8 cellular contexts compared by ENCODE assay signal in the genomic region with DNA sequence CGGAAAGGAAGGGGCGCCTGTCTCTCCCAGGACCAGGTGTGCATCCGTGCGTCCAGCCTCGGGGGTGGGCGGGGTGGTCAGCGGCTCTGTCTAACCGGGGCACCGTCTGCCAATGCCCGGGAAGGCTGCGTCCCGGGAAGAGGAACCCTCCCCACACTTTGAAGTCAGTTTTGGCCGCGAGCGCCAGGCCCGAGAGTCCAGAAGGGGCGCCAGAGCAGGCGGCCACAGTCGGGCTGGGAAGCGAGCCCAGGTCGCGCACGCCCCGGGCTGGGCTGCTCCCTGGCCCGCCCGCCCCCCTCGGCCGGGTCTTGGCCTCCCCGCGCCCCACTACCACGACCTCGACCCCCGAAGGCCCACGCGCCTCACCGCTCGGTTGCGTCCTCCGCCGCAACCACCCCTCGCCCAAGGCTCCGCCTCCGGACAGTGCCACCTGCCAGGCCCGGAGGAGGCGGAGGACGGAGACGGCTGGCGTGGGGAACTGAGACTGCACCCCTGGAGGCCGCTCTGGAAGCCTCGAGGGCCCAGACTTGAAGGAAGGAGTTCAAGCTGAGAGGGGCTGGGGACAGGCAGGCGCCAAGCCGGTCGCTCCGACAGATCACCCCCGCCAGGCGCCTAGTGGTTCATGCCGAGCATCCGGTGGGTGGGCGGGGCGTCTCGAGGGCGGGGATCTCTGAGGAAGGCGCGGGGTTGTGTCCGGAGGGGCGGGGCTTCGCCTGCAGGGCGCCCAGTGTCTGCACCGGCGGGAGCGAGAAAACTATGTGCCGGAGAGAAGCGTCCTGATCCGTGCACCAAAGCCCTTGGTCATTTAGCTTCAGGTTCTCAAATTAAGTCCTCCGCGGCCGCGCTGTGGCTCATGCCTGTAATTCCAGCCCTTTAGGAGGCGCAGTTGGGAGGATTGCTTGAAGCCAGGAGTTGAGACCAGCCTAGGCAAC. TPM values are rescaled to one million over a fixed set of nuclear protein-coding genes. Genes with fewer than 3 reads are reported as not detected.
DNase-seq lines count a peak whose midpoint lies in the region; FAIRE-seq and TF ChIP-seq lines count a peak whose summit lies in the region.

A gene (minus strand): TSS at position 404 of the 932 bp plus-strand sequence. CDS start 1,093 bp downstream, outside the sequence.

- no peak within 1 kb of the TSS for H2AFZ ChIP-seq in H9 (ENCODE audit: low read length)

- H3K27me3 ChIP-seq in H9 (ENCODE audit: insufficient read depth, low read length) (no peaks in the 10 kb centered on the region), MG63 (no peaks in the 10 kb centered on the region), stomach smooth muscle (ENCODE audit: control insufficient read depth in 1 of 2, insufficient read depth in 2 of 2, low read length in 2 of 2) (no peaks in the 10 kb centered on the region)

- peak within 1 kb of the TSS; percentile 100 for H3K18ac ChIP-seq in H9 (ENCODE audit: insufficient read length, low read depth, low read length)

- no peak within 1 kb of the TSS for H3K23ac ChIP-seq in H9 (ENCODE audit: insufficient read length, low read depth, low read length)

- H4K91ac ChIP-seq in H9 (ENCODE audit: insufficient read length, low read depth, low read length) = no peak within 1 kb of the TSS

- no peak within 1 kb of the TSS; the same call in 1 of the 2 replicates for H3K4ac ChIP-seq in H9 (ENCODE audit: low read depth, low read length)

- no peaks in the 10 kb centered on the region for H4K20me1 ChIP-seq in H9 (ENCODE audit: control insufficient read depth, insufficient read depth, insufficient read length)

- H3K36me3 Mint-ChIP-seq in H9 (ENCODE audit: insufficient read depth in 1 of 3, low read depth in 3 of 3) (peaks cover 17 to 25% (median 24%) of the 10 kb centered on the region in 3 experiments; a peak in 6 of 7 replicates), neural crest cell (ENCODE audit: low read depth) (peaks cover 3% of the 10 kb centered on the region)

- peak within 1 kb of the TSS; percentile 87 for H3K4me2 ChIP-seq in H9 (ENCODE audit: insufficient read depth, insufficient read length, low read length)

- no peaks in the 10 kb centered on the region for H3K9me3 ChIP-seq in H9 (ENCODE audit: control insufficient read depth, low read depth, low read length)
- no peaks in the 10 kb centered on the region for H3K9me3 ChIP-seq in MG63
- no peaks in the 10 kb centered on the region for H3K9me3 ChIP-seq in stomach smooth muscle (ENCODE audit: control insufficient read depth in 2 of 2, low read length in 2 of 2)

- H2BK120ac ChIP-seq in H9 (ENCODE audit: low read depth, low read length, poor library complexity, severe bottlenecking) = peak within 1 kb of the TSS; percentile 99

- peaks cover 11% of the 10 kb centered on the region for H3K23me2 ChIP-seq in H9 (ENCODE audit: insufficient read length, low read depth, low read length, poor library complexity, severe bottlenecking)

- H3K36me3 ChIP-seq in MG63 = peaks cover 9% of the 10 kb centered on the region
- H3K36me3 ChIP-seq in stomach smooth muscle (ENCODE audit: control insufficient read depth in 2 of 2, insufficient read depth in 2 of 2, low read length in 2 of 2) = peaks cover 0 to 6% of the 10 kb centered on the region in 2 donors

- no peaks in the 10 kb centered on the region for H3K79me1 ChIP-seq in H9 (ENCODE audit: insufficient read depth, low read depth, low read length, poor library complexity, severe bottlenecking)

- TF ChIP-seq CTCF in H9 (conservative IDR thresholded peaks at IDR 0.05) (peak; percentile 69), fibroblast of villous mesenchyme (IDR thresholded peaks at IDR 0.05; ENCODE audit: insufficient read depth, low read depth, low read length) (peak; percentile 41), neural crest cell (conservative IDR thresholded peaks at IDR 0.05) (peak; percentile 63)

- H3T11ph ChIP-seq in H9 (ENCODE audit: low read length) = peak within 1 kb of the TSS; percentile 87

- H3K4me1 ChIP-seq in H9 (ENCODE audit: insufficient read depth, low read length) (no peaks in the 10 kb centered on the region), stomach smooth muscle (ENCODE audit: control insufficient read depth, insufficient read depth, low read length) (peaks cover 35% of the 10 kb centered on the region)

- H3K4me1 Mint-ChIP-seq in H9 (peaks cover 10 to 12% of the 10 kb centered on the region in 2 experiments), neural crest cell (peaks cover 26% of the 10 kb centered on the region)

- peak; percentile 96 for FAIRE-seq in G401.6 (lab: Jason Lieb, UNC)

- no CpG with 5 or more reads among the region's 79 CpGs for WGBS in H9 (ENCODE audit: extremely low coverage, insufficient read length, low lambda C conversion rate)

- H3K4me3 Mint-ChIP-seq in H9 (peak within 1 kb of the TSS; percentile 82 to 89), neural crest cell (peak within 1 kb of the TSS; percentile 98)

- peak within 1 kb of the TSS; percentile 93 for H3K9ac ChIP-seq in H9 (ENCODE audit: extremely low read depth, insufficient read length, low read length)
- peak within 1 kb of the TSS; percentile 86 to 94 for H3K9ac ChIP-seq in stomach smooth muscle (ENCODE audit: low read length in 2 of 2)

- H4K5ac ChIP-seq in H9 (ENCODE audit: insufficient read length, low read depth, low read length) = no peak within 1 kb of the TSS

- no peak within 1 kb of the TSS for H2BK15ac ChIP-seq in H9 (ENCODE audit: low read depth, low read length)

- H2BK20ac ChIP-seq in H9 (ENCODE audit: low read depth, low read length, poor library complexity, severe bottlenecking) = no peak within 1 kb of the TSS

- H3K4me3 ChIP-seq in MG63 (peak within 1 kb of the TSS; percentile 81), fibroblast of villous mesenchyme (ENCODE audit: low read depth, low read length) (peak within 1 kb of the TSS; percentile 82), stomach smooth muscle (ENCODE audit: low read length in 2 of 2) (peak within 1 kb of the TSS; percentile 85 to 88)

- H2AK5ac ChIP-seq in H9 (ENCODE audit: insufficient read length, low read length) = no peak within 1 kb of the TSS

- H3K27ac Mint-ChIP-seq in H9 = peak within 1 kb of the TSS; percentile 93 to 95 (median 94); a peak in 6 of 7 replicates
- peak within 1 kb of the TSS; percentile 97 for H3K27ac Mint-ChIP-seq in neural crest cell (ENCODE audit: unreplicated experiment)

- no peaks in the 10 kb centered on the region for H3K79me2 ChIP-seq in H9 (ENCODE audit: insufficient read depth, low read length)

- H3K27ac ChIP-seq in H9 (ENCODE audit: insufficient read length, low read depth, low read length) (peak within 1 kb of the TSS; percentile 81), stomach smooth muscle (ENCODE audit: low read length) (peak within 1 kb of the TSS; percentile 95)

- H3K27me3 Mint-ChIP-seq in H9 (ENCODE audit: low read depth) = peaks cover 5% of the 10 kb centered on the region; the same call in 1 of the 2 replicates
- no peaks in the 10 kb centered on the region for H3K27me3 Mint-ChIP-seq in neural crest cell (ENCODE audit: low read depth)

- peak within 1 kb of the TSS; percentile 66 for H3K56ac ChIP-seq in H9 (ENCODE audit: insufficient read length, low read depth, low read length)

- H3K14ac ChIP-seq in H9 (ENCODE audit: insufficient read depth, low read length) = peak within 1 kb of the TSS; percentile 100

- peak within 1 kb of the TSS; percentile 89 for H2BK12ac ChIP-seq in H9 (ENCODE audit: insufficient read length, low read depth, low read length)

- H3K9me3 Mint-ChIP-seq in H9 = no peaks in the 10 kb centered on the region
- H3K9me3 Mint-ChIP-seq in neural crest cell = no peaks in the 10 kb centered on the region

- H2BK5ac ChIP-seq in H9 (ENCODE audit: insufficient read length, low read length) = peak within 1 kb of the TSS; percentile 90

- DNase-seq in H9 (peak; percentile 98), MG63 (peak; percentile 96), SHP77 treated with DMSO at 0.1 percent for 48 hours (lab: John Stamatoyannopoulos, UW) (peak; percentile 95), activated gamma-delta T cell (lab: John Stamatoyannopoulos, UW) (peak; percentile 89), fibroblast of villous mesenchyme (ENCODE audit: low read depth) (peak; percentile 95), neural crest cell (ENCODE audit: low read depth, low spot score) (peak; percentile 96)

- H4K8ac ChIP-seq in H9 (replicated peaks; ENCODE audit: insufficient read length, low read depth, low read length) = no peak within 1 kb of the TSS

RNA-seq across cellular contexts. Expression of the gene that starts here (rescaled TPM):
- total RNA-seq in H9 (2021) = 41.2 and 42.6 TPM in 2 replicates
- 43.2 and 59.7 TPM in 2 replicates for total RNA-seq in MG63 (2014; rRNA removed; shearing (Covaris generic); ENCODE audit: low replicate concordance)
- 23.3 and 27.7 TPM in 2 replicates for total RNA-seq in fibroblast of villous mesenchyme
- total RNA-seq in neural crest cell = 47.3 and 52.7 TPM in 2 replicates

Comparison
In these comparisons a context has a peak if more than half of its experiments do, and no peak if none do; other contexts are left out.
1. Peak in every context shown above with its lines: DNase-seq, H3K4me3 ChIP-seq and H3K27ac ChIP-seq.